Comparison of ENCODE assay signal across 16 cellular contexts in genomic region chr2:217361491-217361890, GRCh38.
DNase-seq lines count a peak whose midpoint lies in the region; ATAC-seq and TF ChIP-seq lines count a peak whose summit lies in the region.
"Had no signal": no experiment of that assay in that cellular context is flagged by ENCODE, and none has a peak within 500 bp of the region (broad histone marks: within the 10 kb centered on the region; RNA-seq: fewer than 3 reads in every experiment).

No MANE protein-coding gene starts in this region.

- DNase-seq in adrenal gland (no peak), hepatic stellate cell (ENCODE audit: low spot score) (peak; percentile 19), spleen (no peak), GM13976 (ENCODE audit: low spot score) (no peak), NCI-H2029 treated with DMSO at 0.1 percent for 48 hours (lab: John Stamatoyannopoulos, UW) (no peak), AG08396 (ENCODE audit: low spot score) (no peak)
- DNase-seq: activated CD4-positive, alpha-beta T cell treated with anti-CD3 and anti-CD28 coated beads, Interleukin-2, amount 50 U/mL, for 4 hours; activated naive CD8-positive, alpha-beta T cell treated with anti-CD3 and anti-CD28 coated beads, Interleukin-2, amount 50 U/mL, for 24 hours; activated T-cell treated with anti-CD3 and anti-CD28 coated beads, Interleukin-2, amount 50 U/mL, for 72 hours; DMS53; natural killer cell; SJCRH30 had no signal

- in situ Hi-C loops in GM13976 (cut with MboI; ENCODE audit: low sequenced_read_pairs, unreplicated experiment), result no loop called here

- no peaks in the 10 kb centered on the region for H4K20me1 ChIP-seq in BLaER1

- H3K36me3 ChIP-seq in BLaER1 (no peaks in the 10 kb centered on the region), adrenal gland (replicated peaks in 1 of 2) (no peaks in the 10 kb centered on the region), spleen (no peaks in the 10 kb centered on the region)
- H3K36me3 ChIP-seq: HAP-1, SJCRH30 had no signal

- H3K27me3 ChIP-seq in BLaER1 (no peaks in the 10 kb centered on the region), adrenal gland (no peaks in the 10 kb centered on the region), spleen (replicated peaks in 1 of 7) (no peaks in the 10 kb centered on the region)
- H3K27me3 ChIP-seq: SJCRH30, testis had no signal

- H3K4me3 ChIP-seq in BLaER1 (no peak overlapping the region), adrenal gland (no peak overlapping the region), spleen (no peak overlapping the region)
- H3K4me3 ChIP-seq: HAP-1, SJCRH30, testis had no signal

- WGBS in adrenal gland, 4 donors, result 14 to 32% (median 24%) methylated on average over 2 of the region's 2 CpGs
- WGBS in spleen, 5 donors, result 23 to 47% (median 38%) methylated on average over 2 of the region's 2 CpGs

- TF ChIP-seq CTCF in adrenal gland (IDR thresholded peaks at IDR 0.05), result no peak
- TF ChIP-seq CTCF in spleen (IDR thresholded peaks at IDR 0.05 in 8 of 11, conservative IDR thresholded peaks at IDR 0.05 in 3 of 11), result no peak
- no peak for TF ChIP-seq CTCF in GM13976 (IDR thresholded peaks at IDR 0.05; ENCODE audit: borderline replicate concordance, control extremely low read depth, extremely low read depth, insufficient read depth, missing control alignments)

- no peak for ATAC-seq in GM18498 (IDR thresholded peaks at IDR 0.05; ENCODE audit: unreplicated experiment)
- ATAC-seq: activated naive CD8-positive, alpha-beta T cell treated with anti-CD3 and anti-CD28 coated beads, Interleukin-2, amount 50 U/mL, for 24 hours; activated T-cell treated with anti-CD3 and anti-CD28 coated beads, Interleukin-2, amount 50 U/mL, for 72 hours; natural killer cell had no signal

- H3K9ac ChIP-seq in BLaER1, result no peak overlapping the region

- peak overlapping the region; percentile 36; the same call in 1 of the 2 replicates for H3K4me2 ChIP-seq in BLaER1

- H3K27ac ChIP-seq in BLaER1 (no peak overlapping the region), adrenal gland (peak overlapping the region in 4 of 5 donors; percentile 22 to 86 (median 44)), spleen (peak overlapping the region; percentile 51 to 82 (median 72))
- H3K27ac ChIP-seq: SJCRH30 had no signal

- intact Hi-C loops in adrenal gland (cut with DNase I) (no loop called here), spleen (cut with DNase I; ENCODE audit: low total_unique reads) (no loop called here)

- peaks cover 40% of the 10 kb centered on the region for H3K4me1 ChIP-seq in BLaER1
- peaks cover 23 to 55% of the 10 kb centered on the region in 2 donors for H3K4me1 ChIP-seq in adrenal gland (replicated peaks in 1 of 2)
- H3K4me1 ChIP-seq in spleen, result peaks cover 0 to 44% (median 25%) of the 10 kb centered on the region in 6 donors

- no peaks in the 10 kb centered on the region for H3K9me3 ChIP-seq in BLaER1
- no peaks in the 10 kb centered on the region for H3K9me3 ChIP-seq in adrenal gland (replicated peaks in 1 of 3)
- no peaks in the 10 kb centered on the region for H3K9me3 ChIP-seq in spleen
- H3K9me3 ChIP-seq: HAP-1, testis had no signal

- TF ChIP-seq POLR2A in adrenal gland (IDR thresholded peaks at IDR 0.05), result no peak
- TF ChIP-seq POLR2A in spleen (IDR thresholded peaks at IDR 0.05), result no peak
